Comparison of ENCODE assay signal across 13 cellular contexts in the genomic region with DNA sequence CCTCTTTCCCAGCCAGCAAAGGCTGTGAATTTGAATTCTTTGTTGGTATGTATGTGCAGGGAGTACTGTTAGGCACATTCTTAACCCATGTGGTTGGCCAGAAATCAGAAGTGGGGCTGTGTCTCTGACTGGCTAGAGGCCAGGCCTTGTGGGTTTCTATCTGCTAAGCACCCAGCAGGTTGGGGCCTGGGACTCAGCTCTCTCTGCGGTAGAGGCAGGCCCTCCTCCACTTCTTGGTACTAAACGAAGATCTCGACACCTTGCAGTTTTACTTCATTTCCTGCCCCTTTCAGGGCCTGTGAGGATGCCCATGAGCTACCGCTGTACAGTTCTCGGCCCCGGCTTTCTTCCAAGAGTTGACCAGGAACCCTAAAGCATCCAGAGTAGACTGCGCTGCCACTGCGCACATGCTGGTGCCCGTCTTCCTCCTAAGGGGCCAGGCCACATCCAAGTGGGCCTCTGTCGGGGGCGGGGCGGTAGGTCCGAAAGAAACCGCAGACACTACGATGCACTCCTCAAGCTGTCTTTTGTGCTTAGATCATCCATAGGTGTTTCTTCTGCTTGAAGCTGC. TPM values are rescaled to one million over a fixed set of nuclear protein-coding genes. Genes with fewer than 3 reads are reported as not detected.
A peak's percentile ranks its signal among the peaks of the same experiment; 100 is the strongest.
DNase-seq lines count a peak whose midpoint lies in the region; ATAC-seq and TF ChIP-seq lines count a peak whose summit lies in the region.
"Had no signal": no experiment of that assay in that cellular context is flagged by ENCODE, and none has a peak within 500 bp of the region (broad histone marks: within the 10 kb centered on the region; RNA-seq: fewer than 3 reads in every experiment).

No MANE protein-coding gene starts in this region.

- H3K27me3 ChIP-seq in H7 (ENCODE audit: control insufficient read depth, insufficient read depth, low read length) (no peaks in the 10 kb centered on the region), SJCRH30 (no peaks in the 10 kb centered on the region), spleen (replicated peaks in 1 of 7) (no peaks in the 10 kb centered on the region)
- H3K27me3 ChIP-seq: adrenal gland, neutrophil had no signal

- no peak for TF ChIP-seq POLR2A in spleen (IDR thresholded peaks at IDR 0.05)

- no peak for ATAC-seq in HG03108 (IDR thresholded peaks at IDR 0.05; ENCODE audit: unreplicated experiment)
- no peak for ATAC-seq in GM18868 (IDR thresholded peaks at IDR 0.05; ENCODE audit: unreplicated experiment)
- no peak for ATAC-seq in GM18517 (IDR thresholded peaks at IDR 0.05; ENCODE audit: unreplicated experiment)

- H3K4me1 ChIP-seq in SJCRH30 (peaks cover 18% of the 10 kb centered on the region), spleen (peaks cover 0 to 53% (median 12%) of the 10 kb centered on the region in 6 donors)

- no peaks in the 10 kb centered on the region for H3K9me3 ChIP-seq in SJCRH30 (replicated peaks)
- H3K9me3 ChIP-seq in spleen: no peaks in the 10 kb centered on the region
- H3K9me3 ChIP-seq: adrenal gland, neutrophil had no signal

- peaks cover 8% of the 10 kb centered on the region for H3K36me3 ChIP-seq in H7 (replicated peaks; ENCODE audit: control insufficient read depth, insufficient read depth, low read length)
- peaks cover 5% of the 10 kb centered on the region; the same call in 1 of the 2 replicates for H3K36me3 ChIP-seq in SJCRH30
- peaks cover 0 to 77% (median 54%) of the 10 kb centered on the region in 6 donors for H3K36me3 ChIP-seq in spleen

- WGBS in spleen, 5 donors: 68 to 85% (median 73%) methylated on average over 15 of the region's 15 CpGs

- intact Hi-C loops in spleen (cut with DNase I; ENCODE audit: low total_unique reads): no loop called here

- H3K4me3 ChIP-seq in H7 (ENCODE audit: insufficient read depth, low read depth, low read length) (no peak overlapping the region), SJCRH30 (no peak overlapping the region), fibroblast of mammary gland (ENCODE audit: control insufficient read depth, low read depth, low read length) (no peak overlapping the region), spleen (no peak overlapping the region)
- H3K4me3 ChIP-seq: adrenal gland had no signal

- TF ChIP-seq CTCF in fibroblast of mammary gland (conservative IDR thresholded peaks at IDR 0.05; ENCODE audit: control insufficient read depth, insufficient read depth, low read depth, low read length) (no peak), spleen (IDR thresholded peaks at IDR 0.05 in 8 of 11, conservative IDR thresholded peaks at IDR 0.05 in 3 of 11) (no peak)

- DNase-seq in H7: peak; percentile 40
- DNase-seq in SJCRH30: peak; percentile 36 to 47
- peak; percentile 50 for DNase-seq in fibroblast of mammary gland (ENCODE audit: low read depth)
- peak; percentile 14 for DNase-seq in stimulated activated CD8-positive, alpha-beta memory T cell treated with anti-CD3 and anti-CD28 coated beads, Interleukin-4, amount 100 ng/mL, for 48 hours
- DNase-seq in spleen: no peak
- DNase-seq: hypothalamus had no signal

- H3K27ac ChIP-seq in SJCRH30: no peak overlapping the region
- H3K27ac ChIP-seq in spleen: peak overlapping the region in 4 of 8 donors; percentile 44 to 67 (median 56)
- H3K27ac ChIP-seq: neutrophil, VCaP had no signal

RNA-seq across cellular contexts. Expression of a gene that starts 51.1 kb away (rescaled TPM):
- total RNA-seq in H7 (2014; rRNA removed; shearing (Covaris generic)): 0.31 TPM in 1 of 2 replicates, not detected in the other
- not detected in 2 replicates for total RNA-seq in SJCRH30 (2014; rRNA removed; shearing (Covaris generic))
- not detected for total RNA-seq in spleen
- polyA plus RNA-seq in spleen: not detected
- total RNA-seq: HT-29 had no signal
